Comparison of ENCODE assay signal across 8 cellular contexts in genomic region chrX:12978205-12979010, GRCh38. TPM values are rescaled to one million over a fixed set of nuclear protein-coding genes. Genes with fewer than 3 reads are reported as not detected.
DNase-seq lines count a peak whose midpoint lies in the region; ATAC-seq and TF ChIP-seq lines count a peak whose summit lies in the region.

No MANE protein-coding gene starts in this region.

- TF ChIP-seq POLR2A in gastroesophageal sphincter (IDR thresholded peaks at IDR 0.05), result peak in 1 of 2 donors; percentile 17

- H3K9ac ChIP-seq in parathyroid adenoma, result no peak overlapping the region

- peak; percentile 61 for ATAC-seq in HG03095 (IDR thresholded peaks at IDR 0.05; ENCODE audit: unreplicated experiment)
- ATAC-seq in gastroesophageal sphincter, result no peak

- H3F3A ChIP-seq in PC-9 (ENCODE audit: insufficient read depth, low read depth), result peaks cover 50% of the 10 kb centered on the region

- peaks cover 31% of the 10 kb centered on the region for H3K4me1 ChIP-seq in PC-9 (replicated peaks; ENCODE audit: insufficient read depth)
- H3K4me1 ChIP-seq in gastroesophageal sphincter, result peaks cover 0 to 16% (median 0%) of the 10 kb centered on the region in 3 donors
- H3K4me1 ChIP-seq in parathyroid adenoma, result no peaks in the 10 kb centered on the region

- no peak for TF ChIP-seq EP300 in gastroesophageal sphincter (IDR thresholded peaks at IDR 0.05)

- CTCF ChIA-PET in PC-9 (lab: Charles Lee), result interaction anchor here (1.0 kb wide), 1 partner anchor 32 kb away, joined by 6 read pairs; no protein-coding TSS in a partner anchor

- H3K27me3 ChIP-seq in PC-9 (ENCODE audit: insufficient read depth, low read depth) (no peaks in the 10 kb centered on the region), gastroesophageal sphincter (no peaks in the 10 kb centered on the region), parathyroid adenoma (ENCODE audit: control insufficient read depth, insufficient read depth, low read length) (no peaks in the 10 kb centered on the region)

- intact Hi-C loops in PC-9 (cut with micrococcal nuclease; ENCODE audit: unreplicated experiment), result loop anchor here (1.0 to 10.0 kb wide), 6 partner anchors 30 to 510 kb away; no protein-coding TSS in a partner anchor

- H3K79me2 ChIP-seq in PC-9 (ENCODE audit: low read depth), result peaks cover 37% of the 10 kb centered on the region
- no peaks in the 10 kb centered on the region for H3K79me2 ChIP-seq in parathyroid adenoma

- H3K4me2 ChIP-seq in PC-9 (peak overlapping the region; percentile 83), parathyroid adenoma (ENCODE audit: low read length) (no peak overlapping the region)

- no peaks in the 10 kb centered on the region for H3K9me2 ChIP-seq in PC-9 (ENCODE audit: insufficient read depth)

- peaks cover 24% of the 10 kb centered on the region for H3K36me3 ChIP-seq in PC-9 (ENCODE audit: low read depth)
- no peaks in the 10 kb centered on the region for H3K36me3 ChIP-seq in gastroesophageal sphincter
- no peaks in the 10 kb centered on the region for H3K36me3 ChIP-seq in parathyroid adenoma (ENCODE audit: control insufficient read depth, insufficient read depth, low read length)

- H4K20me1 ChIP-seq in PC-9 (ENCODE audit: insufficient read depth), result peaks cover 3% of the 10 kb centered on the region; the same call in 1 of the 2 replicates

- WGBS in gastroesophageal sphincter (ENCODE audit: low coverage in 1 of 2), 2 donors, result 0 to 14% methylated on average over 6 to 12 of the region's 13 CpGs

- H3K9me3 ChIP-seq in PC-9 (ENCODE audit: insufficient read depth, low read depth), result no peaks in the 10 kb centered on the region
- no peaks in the 10 kb centered on the region for H3K9me3 ChIP-seq in gastroesophageal sphincter
- no peaks in the 10 kb centered on the region for H3K9me3 ChIP-seq in parathyroid adenoma (ENCODE audit: control insufficient read depth, low read length)

- peak overlapping the region; percentile 99; the same call in 1 of the 2 replicates for H3K4me3 ChIP-seq in PC-9
- peak overlapping the region; percentile 69 to 100 for H3K4me3 ChIP-seq in gastroesophageal sphincter
- peak overlapping the region; percentile 11 for H3K4me3 ChIP-seq in parathyroid adenoma (ENCODE audit: low read depth, low read length)

- H2AFZ ChIP-seq in PC-9 (no peak overlapping the region), parathyroid adenoma (no peak overlapping the region)

- H3K27ac ChIP-seq in PC-9 (peak overlapping the region; percentile 99), gastroesophageal sphincter (peak overlapping the region; percentile 8 to 93 (median 74)), parathyroid adenoma (no peak overlapping the region)

- POLR2A ChIA-PET in PC-9 (lab: Charles Lee; ENCODE audit: unreplicated experiment), result interaction anchor here (0.6 to 1.4 kb wide), 6 partner anchors 22 to 236 kb away, joined by 3 to 15 read pairs (median 6); no protein-coding TSS in a partner anchor

- TF ChIP-seq CTCF in PC-9 (conservative IDR thresholded peaks at IDR 0.05) (no peak), gastroesophageal sphincter (IDR thresholded peaks at IDR 0.05) (no peak), parathyroid adenoma (IDR thresholded peaks at IDR 0.05) (no peak)

- BruUV-seq in PC-9 (replicated peaks; lab: Mats Ljungman, UMichigan), result no TSS peak

- DNase-seq in activated gamma-delta T cell treated with Interleukin-2 at 50 U/mL for 16 hours (peak; percentile 75), activated gamma-delta T cell (lab: John Stamatoyannopoulos, UW) (no peak), PC-9 (peak in 1 of 2 experiments; percentile 71), COLO668 (lab: John Stamatoyannopoulos, UW; ENCODE audit: unreplicated experiment) (no peak)
- peak; percentile 54 for DNase-seq in activated gamma-delta T cell treated with anti-CD3 and anti-CD28 coated beads, Interleukin-2, amount 50 U/mL, for 16 hours (ENCODE audit: low read depth)

RNA-seq across cellular contexts. Expression of gene TMSB4X, which starts 3.5 kb away (rescaled TPM):
- total RNA-seq in PC-9 (2021) (2,589 and 3,588 TPM in 2 replicates), gastroesophageal sphincter (1,000 to 10,000 TPM; 2,260 to 4,561 (median 3,693) TPM)

Comparison
In these comparisons a context has a peak if more than half of its experiments do, and no peak if none do; other contexts are left out.
1. DNase-seq: peak in activated gamma-delta T cell treated with Interleukin-2 at 50 U/mL for 16 hours (single experiment) and activated gamma-delta T cell treated with anti-CD3 and anti-CD28 coated beads, Interleukin-2, amount 50 U/mL, for 16 hours (single experiment); none in activated gamma-delta T cell (single experiment) and COLO668 (single experiment).
2. H3K4me3 ChIP-seq: peak in every context shown above with its lines; median percentile 99 in PC-9; 84 in gastroesophageal sphincter; 11 in parathyroid adenoma.